In genomic region chr17:69506489-69506888, GRCh38 we compare ENCODE assay signal across 11 cellular contexts.
A peak's percentile ranks its signal among the peaks of the same experiment; 100 is the strongest.
DNase-seq lines count a peak whose midpoint lies in the region; ATAC-seq and TF ChIP-seq lines count a peak whose summit lies in the region.
"Had no signal": no experiment of that assay in that cellular context is flagged by ENCODE, and none has a peak within 500 bp of the region (broad histone marks: within the 10 kb centered on the region; RNA-seq: fewer than 3 reads in every experiment).

No MANE protein-coding gene starts in this region.

- H3K4me1 Mint-ChIP-seq in Caco-2 (ENCODE audit: low read depth, unreplicated experiment) = peaks cover 7% of the 10 kb centered on the region

- DNase-seq in Caco-2 = peak in 1 of 2 experiments; percentile 25
- DNase-seq in HFF-Myc (ENCODE audit: extremely low read depth, low read depth) = no peak
- DNase-seq in left lobe of liver (ENCODE audit: low spot score) = no peak
- no peak for DNase-seq in NCI-H1092 treated with DMSO at 0.1 percent for 48 hours (lab: John Stamatoyannopoulos, UW)
- DNase-seq: activated B cell treated with CpG ODN at 0.5 μM for 24 hours, NCI-H526 treated with DMSO at 0.1 percent for 48 hours, uterus had no signal

- no peaks in the 10 kb centered on the region for H3K36me3 ChIP-seq in Caco-2 (ENCODE audit: control insufficient read depth, insufficient read depth, low read length)
- H3K36me3 ChIP-seq: uterus had no signal

- no peak overlapping the region for H3K4me3 Mint-ChIP-seq in Caco-2 (ENCODE audit: unreplicated experiment)
- H3K4me3 Mint-ChIP-seq: activated B cell treated with CpG ODN at 0.5 μM for 24 hours had no signal

- no peaks in the 10 kb centered on the region for H3K27me3 Mint-ChIP-seq in Caco-2 (ENCODE audit: insufficient read depth, unreplicated experiment)
- H3K27me3 Mint-ChIP-seq: activated B cell treated with CpG ODN at 0.5 μM for 24 hours had no signal

- no peaks in the 10 kb centered on the region for H3K36me3 Mint-ChIP-seq in Caco-2 (ENCODE audit: insufficient read depth, unreplicated experiment)

- H3K9me3 Mint-ChIP-seq in Caco-2 (ENCODE audit: unreplicated experiment) = no peaks in the 10 kb centered on the region
- H3K9me3 Mint-ChIP-seq: activated B cell treated with CpG ODN at 0.5 μM for 24 hours had no signal

- TF ChIP-seq CTCF in Caco-2 (IDR thresholded peaks at IDR 0.05; ENCODE audit: insufficient read depth in 1 of 2, low read depth in 1 of 2, low read length in 1 of 2, severe bottlenecking in 1 of 2, unreplicated experiment in 1 of 2) (peak; percentile 50 to 52), HFF-Myc (IDR thresholded peaks at IDR 0.05; ENCODE audit: low read depth, low read length, missing control alignments) (peak; percentile 46)

- no peaks in the 10 kb centered on the region for H3K27me3 ChIP-seq in Caco-2 (replicated peaks; ENCODE audit: control insufficient read depth, insufficient read depth, low read length)
- H3K27me3 ChIP-seq: uterus had no signal

- CTCF ChIA-PET in Caco-2 (lab: Charles Lee) = interaction anchor here (0.6 to 1.0 kb wide), 8 partner anchors 13 to 736 kb away, joined by 3 to 6 read pairs (median 4); no protein-coding TSS in a partner anchor

- H3K4me1 ChIP-seq in Caco-2 = no peaks in the 10 kb centered on the region
- H3K4me1 ChIP-seq: uterus had no signal

- intact Hi-C loops in Caco-2 (cut with micrococcal nuclease; ENCODE audit: unreplicated experiment) = no loop called here

- POLR2A ChIA-PET in Caco-2 (lab: Charles Lee) = no interaction called here

- H3K27ac Mint-ChIP-seq in Caco-2 (ENCODE audit: unreplicated experiment) = no peak overlapping the region
- H3K27ac Mint-ChIP-seq: activated B cell treated with CpG ODN at 0.5 μM for 24 hours had no signal

- H3K9me3 ChIP-seq in Caco-2 = no peaks in the 10 kb centered on the region
- H3K9me3 ChIP-seq: uterus had no signal

- H3K4me3 ChIP-seq in Caco-2 (ENCODE audit: low read depth, low read length) (no peak overlapping the region), HFF-Myc (replicated peaks; ENCODE audit: low read depth, low read length) (no peak overlapping the region)
- H3K4me3 ChIP-seq: uterus had no signal

- BruUV-seq in Caco-2 (replicated peaks; lab: Mats Ljungman, UMichigan) = no TSS peak

- ATAC-seq in SK-N-SH treated with all-trans-retinoic acid at 6 μM for 48 hours (peak; percentile 79), left lobe of liver (peak; percentile 37), GM21447 (IDR thresholded peaks at IDR 0.05; ENCODE audit: unreplicated experiment) (no peak), HG03342 (IDR thresholded peaks at IDR 0.05; ENCODE audit: unreplicated experiment) (no peak), HG03097 (IDR thresholded peaks at IDR 0.05; ENCODE audit: low FRiP score, unreplicated experiment) (no peak)

TF ChIP-seq in SK-N-SH treated with all-trans-retinoic acid at 6 μM for 48 hours, 23 proteins besides CTCF, POLR2A, EP300 and RAD21:
- TF ChIP-seq BACH2 (CRISPR knock-in tag; IDR thresholded peaks at IDR 0.05; ENCODE audit: borderline replicate concordance) (no peak), ZNF8 (CRISPR knock-in tag; IDR thresholded peaks at IDR 0.05) (no peak), ZNF565 (CRISPR knock-in tag; conservative IDR thresholded peaks at IDR 0.05; ENCODE audit: low read depth) (no peak), RARB (CRISPR knock-in tag; IDR thresholded peaks at IDR 0.05) (no peak), ISL1 (CRISPR knock-in tag; IDR thresholded peaks at IDR 0.05) (no peak), CREB5 (CRISPR knock-in tag; IDR thresholded peaks at IDR 0.05; ENCODE audit: low read depth) (no peak), OSR1 (CRISPR knock-in tag; IDR thresholded peaks at IDR 0.05) (no peak), ZFP3 (CRISPR knock-in tag; IDR thresholded peaks at IDR 0.05) (no peak), TCF4 (CRISPR knock-in tag; IDR thresholded peaks at IDR 0.05; ENCODE audit: borderline replicate concordance) (no peak), ZNF70 (CRISPR knock-in tag; IDR thresholded peaks at IDR 0.05) (no peak)
- TF ChIP-seq, protein P1, sequence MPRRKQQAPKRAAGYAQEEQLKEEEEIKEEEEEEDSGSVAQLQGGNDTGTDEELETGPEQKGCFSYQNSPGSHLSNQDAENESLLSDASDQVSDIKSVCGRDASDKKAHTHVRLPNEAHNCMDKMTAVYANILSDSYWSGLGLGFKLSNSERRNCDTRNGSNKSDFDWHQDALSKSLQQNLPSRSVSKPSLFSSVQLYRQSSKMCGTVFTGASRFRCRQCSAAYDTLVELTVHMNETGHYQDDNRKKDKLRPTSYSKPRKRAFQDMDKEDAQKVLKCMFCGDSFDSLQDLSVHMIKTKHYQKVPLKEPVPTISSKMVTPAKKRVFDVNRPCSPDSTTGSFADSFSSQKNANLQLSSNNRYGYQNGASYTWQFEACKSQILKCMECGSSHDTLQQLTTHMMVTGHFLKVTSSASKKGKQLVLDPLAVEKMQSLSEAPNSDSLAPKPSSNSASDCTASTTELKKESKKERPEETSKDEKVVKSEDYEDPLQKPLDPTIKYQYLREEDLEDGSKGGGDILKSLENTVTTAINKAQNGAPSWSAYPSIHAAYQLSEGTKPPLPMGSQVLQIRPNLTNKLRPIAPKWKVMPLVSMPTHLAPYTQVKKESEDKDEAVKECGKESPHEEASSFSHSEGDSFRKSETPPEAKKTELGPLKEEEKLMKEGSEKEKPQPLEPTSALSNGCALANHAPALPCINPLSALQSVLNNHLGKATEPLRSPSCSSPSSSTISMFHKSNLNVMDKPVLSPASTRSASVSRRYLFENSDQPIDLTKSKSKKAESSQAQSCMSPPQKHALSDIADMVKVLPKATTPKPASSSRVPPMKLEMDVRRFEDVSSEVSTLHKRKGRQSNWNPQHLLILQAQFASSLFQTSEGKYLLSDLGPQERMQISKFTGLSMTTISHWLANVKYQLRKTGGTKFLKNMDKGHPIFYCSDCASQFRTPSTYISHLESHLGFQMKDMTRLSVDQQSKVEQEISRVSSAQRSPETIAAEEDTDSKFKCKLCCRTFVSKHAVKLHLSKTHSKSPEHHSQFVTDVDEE (CRISPR knock-in tag; IDR thresholded peaks at IDR 0.05) = no peak
- TF ChIP-seq, protein P2, sequence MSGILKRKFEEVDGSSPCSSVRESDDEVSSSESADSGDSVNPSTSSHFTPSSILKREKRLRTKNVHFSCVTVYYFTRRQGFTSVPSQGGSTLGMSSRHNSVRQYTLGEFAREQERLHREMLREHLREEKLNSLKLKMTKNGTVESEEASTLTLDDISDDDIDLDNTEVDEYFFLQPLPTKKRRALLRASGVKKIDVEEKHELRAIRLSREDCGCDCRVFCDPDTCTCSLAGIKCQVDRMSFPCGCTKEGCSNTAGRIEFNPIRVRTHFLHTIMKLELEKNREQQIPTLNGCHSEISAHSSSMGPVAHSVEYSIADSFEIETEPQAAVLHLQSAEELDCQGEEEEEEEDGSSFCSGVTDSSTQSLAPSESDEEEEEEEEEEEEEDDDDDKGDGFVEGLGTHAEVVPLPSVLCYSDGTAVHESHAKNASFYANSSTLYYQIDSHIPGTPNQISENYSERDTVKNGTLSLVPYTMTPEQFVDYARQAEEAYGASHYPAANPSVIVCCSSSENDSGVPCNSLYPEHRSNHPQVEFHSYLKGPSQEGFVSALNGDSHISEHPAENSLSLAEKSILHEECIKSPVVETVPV (CRISPR knock-in tag; IDR thresholded peaks at IDR 0.05) = no peak
TF ChIP-seq in SK-N-SH treated with all-trans-retinoic acid at 6 μM for 48 hours: peak in this region for 0.

Comparison
In these comparisons a context has a peak if more than half of its experiments do, and no peak if none do; other contexts are left out.
1. ATAC-seq: peak in SK-N-SH treated with all-trans-retinoic acid at 6 μM for 48 hours (single experiment) and left lobe of liver (single experiment); none in GM21447 (single experiment), HG03342 (single experiment) and HG03097 (single experiment).